ENCODE assay signal across 11 cellular contexts in genomic region chr1:21337459-21337930, GRCh38. TPM values are rescaled to one million over a fixed set of nuclear protein-coding genes. Genes with fewer than 3 reads are reported as not detected.
A peak's percentile ranks its signal among the peaks of the same experiment; 100 is the strongest.
DNase-seq lines count a peak whose midpoint lies in the region; ATAC-seq and TF ChIP-seq lines count a peak whose summit lies in the region.
"Had no signal": no experiment of that assay in that cellular context is flagged by ENCODE, and none has a peak within 500 bp of the region (broad histone marks: within the 10 kb centered on the region; RNA-seq: fewer than 3 reads in every experiment).

No MANE protein-coding gene starts in this region.

- peaks cover 17% of the 10 kb centered on the region for H3K27me3 Mint-ChIP-seq in nephron progenitor cell (ENCODE audit: low read depth, poor library complexity)

- no peaks in the 10 kb centered on the region for H3K9me3 ChIP-seq in skeletal muscle satellite cell (replicated peaks; ENCODE audit: low read length)

- ATAC-seq in HG03159 (IDR thresholded peaks at IDR 0.05; ENCODE audit: unreplicated experiment) = no peak

- no peaks in the 10 kb centered on the region for H3K9me3 Mint-ChIP-seq in nephron progenitor cell

- no peak overlapping the region for H3K4me3 Mint-ChIP-seq in nephron progenitor cell

- intact Hi-C loops in dorsolateral prefrontal cortex (cut with DNase I) = loop anchor here in 1 of 2 donors (5.0 kb wide), 1 partner anchor 80 kb away; no protein-coding TSS in a partner anchor

- H3K9ac ChIP-seq in skeletal muscle satellite cell (ENCODE audit: low read depth, low read length) = no peak overlapping the region

- H3K36me3 ChIP-seq in skeletal muscle satellite cell (ENCODE audit: insufficient read depth, low read length) = no peaks in the 10 kb centered on the region

- peaks cover 61% of the 10 kb centered on the region for H3K4me1 ChIP-seq in skeletal muscle satellite cell (ENCODE audit: control insufficient read depth, insufficient read depth, low read length)

- TF ChIP-seq CTCF in dorsolateral prefrontal cortex (IDR thresholded peaks at IDR 0.05 in 54 of 56, conservative IDR thresholded peaks at IDR 0.05 in 2 of 56; ENCODE audit: low read depth in 1 of 56, partially characterized antibody in 56 of 56) (no peak), nephron progenitor cell (IDR thresholded peaks at IDR 0.05) (no peak)

- peak overlapping the region; percentile 37 for H3K4me2 ChIP-seq in skeletal muscle satellite cell (ENCODE audit: low read length)

- peak; percentile 57 for DNase-seq in NCI-H1092 treated with DMSO at 0.1 percent for 48 hours (lab: John Stamatoyannopoulos, UW)
- DNase-seq in NCI-H1092 (lab: John Stamatoyannopoulos, UW) = no peak
- DNase-seq in NCI-H2081 treated with DMSO at 0.1 percent for 48 hours (lab: John Stamatoyannopoulos, UW) = peak; percentile 17
- DNase-seq in dorsolateral prefrontal cortex = no peak
- no peak for DNase-seq in pons (ENCODE audit: low spot score)
- no peak for DNase-seq in nephron progenitor cell
- DNase-seq: 8988T; activated CD4-positive, alpha-beta T cell treated with anti-CD3 and anti-CD28 coated beads for 1 hour; NCI-H82 had no signal

- peaks cover 90% of the 10 kb centered on the region for H3K4me1 Mint-ChIP-seq in nephron progenitor cell

- H3K4me3 ChIP-seq in dorsolateral prefrontal cortex = no peak overlapping the region
- no peak overlapping the region for H3K4me3 ChIP-seq in skeletal muscle satellite cell (ENCODE audit: low read length)

- peak overlapping the region in 51 of 59 donors; percentile 4 to 91 (median 63) for H3K27ac ChIP-seq in dorsolateral prefrontal cortex

- H3K27me3 ChIP-seq in dorsolateral prefrontal cortex (no peaks in the 10 kb centered on the region), skeletal muscle satellite cell (ENCODE audit: control insufficient read depth, insufficient read depth, low read length) (no peaks in the 10 kb centered on the region)

- no peak overlapping the region for H3K27ac Mint-ChIP-seq in nephron progenitor cell

- no peaks in the 10 kb centered on the region for H3K36me3 Mint-ChIP-seq in nephron progenitor cell (ENCODE audit: low read depth)

RNA-seq across cellular contexts. Expression of gene ECE1, which starts 47.2 kb away (rescaled TPM):
- total RNA-seq in dorsolateral prefrontal cortex = 100 to 1,000 TPM in 2 of 120 experiments, 10 to 100 TPM in 118; 38.8 to 122 (median 62.6) TPM
- total RNA-seq in skeletal muscle satellite cell (2012; rRNA removed) = 40.4 and 63.6 TPM in 2 replicates

Comparison
In these comparisons a context has a peak if more than half of its experiments do, and no peak if none do; other contexts are left out.
1. DNase-seq: peak in NCI-H1092 treated with DMSO at 0.1 percent for 48 hours (single experiment) and NCI-H2081 treated with DMSO at 0.1 percent for 48 hours (single experiment); none in NCI-H1092 (single experiment), dorsolateral prefrontal cortex (0 of 10), pons (single experiment) and nephron progenitor cell (single experiment).